1 cellular context compared by ENCODE assay signal in genomic region chr13:75800545-75800944, GRCh38.
TF ChIP-seq lines count a peak whose summit lies in the region.

No MANE protein-coding gene starts in this region.

TF ChIP-seq in liver, 16 proteins besides CTCF, POLR2A, EP300 and RAD21:
- no peak for TF ChIP-seq ZBTB33 (IDR thresholded peaks at IDR 0.05)
- TF ChIP-seq JUND (IDR thresholded peaks at IDR 0.05) = no peak
- TF ChIP-seq, protein P1, sequence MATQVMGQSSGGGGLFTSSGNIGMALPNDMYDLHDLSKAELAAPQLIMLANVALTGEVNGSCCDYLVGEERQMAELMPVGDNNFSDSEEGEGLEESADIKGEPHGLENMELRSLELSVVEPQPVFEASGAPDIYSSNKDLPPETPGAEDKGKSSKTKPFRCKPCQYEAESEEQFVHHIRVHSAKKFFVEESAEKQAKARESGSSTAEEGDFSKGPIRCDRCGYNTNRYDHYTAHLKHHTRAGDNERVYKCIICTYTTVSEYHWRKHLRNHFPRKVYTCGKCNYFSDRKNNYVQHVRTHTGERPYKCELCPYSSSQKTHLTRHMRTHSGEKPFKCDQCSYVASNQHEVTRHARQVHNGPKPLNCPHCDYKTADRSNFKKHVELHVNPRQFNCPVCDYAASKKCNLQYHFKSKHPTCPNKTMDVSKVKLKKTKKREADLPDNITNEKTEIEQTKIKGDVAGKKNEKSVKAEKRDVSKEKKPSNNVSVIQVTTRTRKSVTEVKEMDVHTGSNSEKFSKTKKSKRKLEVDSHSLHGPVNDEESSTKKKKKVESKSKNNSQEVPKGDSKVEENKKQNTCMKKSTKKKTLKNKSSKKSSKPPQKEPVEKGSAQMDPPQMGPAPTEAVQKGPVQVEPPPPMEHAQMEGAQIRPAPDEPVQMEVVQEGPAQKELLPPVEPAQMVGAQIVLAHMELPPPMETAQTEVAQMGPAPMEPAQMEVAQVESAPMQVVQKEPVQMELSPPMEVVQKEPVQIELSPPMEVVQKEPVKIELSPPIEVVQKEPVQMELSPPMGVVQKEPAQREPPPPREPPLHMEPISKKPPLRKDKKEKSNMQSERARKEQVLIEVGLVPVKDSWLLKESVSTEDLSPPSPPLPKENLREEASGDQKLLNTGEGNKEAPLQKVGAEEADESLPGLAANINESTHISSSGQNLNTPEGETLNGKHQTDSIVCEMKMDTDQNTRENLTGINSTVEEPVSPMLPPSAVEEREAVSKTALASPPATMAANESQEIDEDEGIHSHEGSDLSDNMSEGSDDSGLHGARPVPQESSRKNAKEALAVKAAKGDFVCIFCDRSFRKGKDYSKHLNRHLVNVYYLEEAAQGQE (IDR thresholded peaks at IDR 0.05) = no peak
TF ChIP-seq in liver: peak in this region for 0.
